ENCODE assay signal across 11 cellular contexts in genomic region chr22:40265783-40266182, GRCh38.
DNase-seq lines count a peak whose midpoint lies in the region; ATAC-seq and TF ChIP-seq lines count a peak whose summit lies in the region.
"Had no signal": no experiment of that assay in that cellular context is flagged by ENCODE, and none has a peak within 500 bp of the region (broad histone marks: within the 10 kb centered on the region; RNA-seq: fewer than 3 reads in every experiment).

No MANE protein-coding gene starts in this region.

- in situ Hi-C loops in mammary epithelial cell (cut with MboI; ENCODE audit: low sequenced_read_pairs in 2 of 2), result no loop called here

- WGBS in mammary epithelial cell (ENCODE audit: low coverage, missing lambda C conversion rate), result 74% methylated on average over 4 of the region's 4 CpGs

- no peaks in the 10 kb centered on the region for H3K27me3 ChIP-seq in mammary epithelial cell (ENCODE audit: insufficient read depth, low read length)

- H3K27me3 Mint-ChIP-seq in activated T-cell treated with anti-CD3 and anti-CD28 coated beads, Interleukin-2, amount 50 U/mL, for 72 hours (ENCODE audit: low read depth), result no peaks in the 10 kb centered on the region

- intact Hi-C loops in mammary epithelial cell (cut with micrococcal nuclease), result no loop called here

- peaks cover 0 to 4% of the 10 kb centered on the region in 2 donors for H3K9me3 Mint-ChIP-seq in activated T-cell treated with anti-CD3 and anti-CD28 coated beads, Interleukin-2, amount 50 U/mL, for 72 hours
- no peaks in the 10 kb centered on the region for H3K9me3 Mint-ChIP-seq in stimulated activated effector memory CD8-positive, alpha-beta T cell treated with anti-CD3 and anti-CD28 coated beads, Interleukin-12 subunit alpha, Interleukin-12 subunit beta, amount 100 ng/mL, for 72 hours

- H3K4me3 ChIP-seq in NB4 (ENCODE audit: low read depth, low read length) (no peak overlapping the region), mammary epithelial cell (replicated peaks in 1 of 3; ENCODE audit: insufficient read depth in 1 of 3, low read depth in 2 of 3, low read length in 3 of 3) (no peak overlapping the region)

- peak overlapping the region; percentile 31 for H3K27ac Mint-ChIP-seq in activated T-cell treated with anti-CD3 and anti-CD28 coated beads, Interleukin-2, amount 50 U/mL, for 72 hours
- H3K27ac Mint-ChIP-seq in stimulated activated effector memory CD8-positive, alpha-beta T cell treated with anti-CD3 and anti-CD28 coated beads, Interleukin-12 subunit alpha, Interleukin-12 subunit beta, amount 100 ng/mL, for 72 hours, result peak overlapping the region; percentile 75

- CTCF ChIA-PET in mammary epithelial cell (lab: Charles Lee; ENCODE audit: low non-redundant PET), result no interaction called here

- H3K4me1 Mint-ChIP-seq in activated T-cell treated with anti-CD3 and anti-CD28 coated beads, Interleukin-2, amount 50 U/mL, for 72 hours (ENCODE audit: low read depth), result peaks cover 37% of the 10 kb centered on the region
- peaks cover 37% of the 10 kb centered on the region for H3K4me1 Mint-ChIP-seq in stimulated activated effector memory CD8-positive, alpha-beta T cell treated with anti-CD3 and anti-CD28 coated beads, Interleukin-12 subunit alpha, Interleukin-12 subunit beta, amount 100 ng/mL, for 72 hours

- ATAC-seq in activated T-cell treated with anti-CD3 and anti-CD28 coated beads, Interleukin-2, amount 50 U/mL, for 72 hours (replicated peaks in 1 of 2), result peak in 1 of 2 donors; percentile 64
- ATAC-seq in stimulated activated effector memory CD8-positive, alpha-beta T cell treated with anti-CD3 and anti-CD28 coated beads, Interleukin-12 subunit alpha, Interleukin-12 subunit beta, amount 100 ng/mL, for 72 hours, result peak; percentile 53
- no peak for ATAC-seq in HG02981 (IDR thresholded peaks at IDR 0.05; ENCODE audit: unreplicated experiment)
- ATAC-seq in HG03097 (IDR thresholded peaks at IDR 0.05; ENCODE audit: low FRiP score, unreplicated experiment), result no peak

- TF ChIP-seq CTCF in NB4 (IDR thresholded peaks at IDR 0.05; ENCODE audit: low read depth, low read length) (no peak), mammary epithelial cell (conservative IDR thresholded peaks at IDR 0.05 in 1 of 2, IDR thresholded peaks at IDR 0.05 in 1 of 2; ENCODE audit: extremely low read depth in 1 of 2, insufficient read depth in 1 of 2, low read depth in 1 of 2, low read length in 2 of 2) (no peak)

- no peaks in the 10 kb centered on the region for H3K9me3 ChIP-seq in mammary epithelial cell (replicated peaks; ENCODE audit: insufficient read depth, low read length)

- peaks cover 4% of the 10 kb centered on the region for H3K36me3 ChIP-seq in mammary epithelial cell (ENCODE audit: insufficient read depth, low read length)

- H3K4me2 ChIP-seq in mammary epithelial cell (ENCODE audit: insufficient read depth, low read depth, low read length), result no peak overlapping the region

- H3K36me3 Mint-ChIP-seq in activated T-cell treated with anti-CD3 and anti-CD28 coated beads, Interleukin-2, amount 50 U/mL, for 72 hours (ENCODE audit: insufficient read depth in 2 of 2), result peaks cover 14 to 37% of the 10 kb centered on the region in 2 donors
- peaks cover 70% of the 10 kb centered on the region for H3K36me3 Mint-ChIP-seq in stimulated activated effector memory CD8-positive, alpha-beta T cell treated with anti-CD3 and anti-CD28 coated beads, Interleukin-12 subunit alpha, Interleukin-12 subunit beta, amount 100 ng/mL, for 72 hours

- dilution Hi-C loops in mammary epithelial cell (cut with HindIII; ENCODE audit: low sequenced_read_pairs), result no loop called here

- no peak overlapping the region for H3K9ac ChIP-seq in mammary epithelial cell (ENCODE audit: insufficient read depth, low read length)

- no peaks in the 10 kb centered on the region for H3K4me1 ChIP-seq in mammary epithelial cell (ENCODE audit: insufficient read depth, low read length)

- DNase-seq in activated T-cell treated with anti-CD3 and anti-CD28 coated beads, Interleukin-2, amount 50 U/mL, for 72 hours, result no peak
- DNase-seq in activated T-cell treated with anti-CD3 and anti-CD28 coated beads, Interleukin-2, amount 50 U/mL, for 1 hour, result no peak
- DNase-seq in NB4 (ENCODE audit: low read depth) (peak; percentile 48), mammary epithelial cell (no peak), NCI-H1048 (lab: John Stamatoyannopoulos, UW) (no peak)
- no peak for DNase-seq in stimulated activated effector memory CD8-positive, alpha-beta T cell treated with anti-CD3 and anti-CD28 coated beads, Interleukin-12 subunit alpha, Interleukin-12 subunit beta, amount 100 ng/mL, for 72 hours (ENCODE audit: low spot score in 2 of 2)
- DNase-seq: GOT3, KG1, NCI-H345 had no signal

- peak overlapping the region in 1 of 2 donors; percentile 10 for H3K4me3 Mint-ChIP-seq in activated T-cell treated with anti-CD3 and anti-CD28 coated beads, Interleukin-2, amount 50 U/mL, for 72 hours
- no peak overlapping the region for H3K4me3 Mint-ChIP-seq in stimulated activated effector memory CD8-positive, alpha-beta T cell treated with anti-CD3 and anti-CD28 coated beads, Interleukin-12 subunit alpha, Interleukin-12 subunit beta, amount 100 ng/mL, for 72 hours

- peaks cover 10% of the 10 kb centered on the region for H3K79me2 ChIP-seq in mammary epithelial cell (ENCODE audit: insufficient read depth, low read length)

- no peak overlapping the region for H3K27ac ChIP-seq in mammary epithelial cell (ENCODE audit: insufficient read depth, low read depth, low read length)

- no peak overlapping the region for H2AFZ ChIP-seq in mammary epithelial cell (ENCODE audit: low read depth, low read length)

- BruUV-seq in mammary epithelial cell (replicated peaks; lab: Mats Ljungman, UMichigan), result TSS peak; percentile 41

- H4K20me1 ChIP-seq in mammary epithelial cell (ENCODE audit: insufficient read depth, low read length), result no peaks in the 10 kb centered on the region

- no peak for TF ChIP-seq POLR2A in NB4 (IDR thresholded peaks at IDR 0.05; ENCODE audit: extremely low read depth, insufficient read length)
